Comparison of ENCODE assay signal across 8 cellular contexts in genomic region chr7:66894463-66895080, GRCh38. TPM values are rescaled to one million over a fixed set of nuclear protein-coding genes. Genes with fewer than 3 reads are reported as not detected.
DNase-seq lines count a peak whose midpoint lies in the region; ATAC-seq, FAIRE-seq and TF ChIP-seq lines count a peak whose summit lies in the region.

No MANE protein-coding gene starts in this region.

- H3K36me3 ChIP-seq in vagina = no peaks in the 10 kb centered on the region

- H3K4me2 ChIP-seq in A549 = no peak overlapping the region

- no peak overlapping the region for H3K4me3 ChIP-seq in A549
- H3K4me3 ChIP-seq in fibroblast of the aortic adventitia (ENCODE audit: low read depth, low read length) = no peak overlapping the region
- H3K4me3 ChIP-seq in vagina = no peak overlapping the region

- WGBS in A549 (ENCODE audit: missing lambda C conversion rate) = 87% methylated on average over 5 of the region's 5 CpGs

- FAIRE-seq in A549 (lab: Jason Lieb, UNC) = no peak

- no peak for TF ChIP-seq POLR2A in A549 (IDR thresholded peaks at IDR 0.05; ENCODE audit: low read length)
- TF ChIP-seq POLR2A in vagina (IDR thresholded peaks at IDR 0.05) = no peak

- intact Hi-C loops in vagina (cut with DNase I) = no loop called here

- 0 out of 6 replicates have a peak, but pooled peaks of 1 of the 2 experiments have one; percentile 34 for ATAC-seq in A549
- ATAC-seq in HG02970 (IDR thresholded peaks at IDR 0.05; ENCODE audit: low FRiP score, unreplicated experiment) = no peak
- ATAC-seq in GM19463 (IDR thresholded peaks at IDR 0.05; ENCODE audit: unreplicated experiment) = no peak

- H3K9me3 ChIP-seq in A549 = no peaks in the 10 kb centered on the region
- no peaks in the 10 kb centered on the region for H3K9me3 ChIP-seq in vagina

- no peak for TF ChIP-seq EP300 in A549 (IDR thresholded peaks at IDR 0.05)

- TF ChIP-seq RAD21 in A549 (conservative IDR thresholded peaks at IDR 0.05 in 1 of 2, IDR thresholded peaks at IDR 0.05 in 1 of 2) = peak in 1 of 2 experiments; percentile 23; a peak in 1 of 5 replicates

- no peak overlapping the region for H3K27ac ChIP-seq in A549
- no peak overlapping the region for H3K27ac ChIP-seq in vagina

- CTCF ChIA-PET in A549 (lab: Yijun Ruan, JAX) = interaction anchor here (0.6 to 1.3 kb wide), 4 partner anchors 11 to 979 kb away, joined by 3 read pairs; no protein-coding TSS in a partner anchor
- CTCF ChIA-PET in GM10248 (lab: Yijun Ruan, JAX) = interaction anchor here (0.7 to 2.7 kb wide), 18 partner anchors 9 to 864 kb away, joined by 3 to 11 read pairs (median 3); partner anchors contain the start of gene TMEM248

- TF ChIP-seq CTCF in A549 (IDR thresholded peaks at IDR 0.05) = no peak
- peak; percentile 34 for TF ChIP-seq CTCF in GM10248 (IDR thresholded peaks at IDR 0.05; ENCODE audit: control extremely low read depth, extremely low read depth, low read depth, missing control alignments)
- no peak for TF ChIP-seq CTCF in fibroblast of the aortic adventitia (IDR thresholded peaks at IDR 0.05; ENCODE audit: insufficient read depth, low read length)
- no peak for TF ChIP-seq CTCF in vagina (IDR thresholded peaks at IDR 0.05)

- DNase-seq in A549 (ENCODE audit: low read depth in 1 of 2, low spot score in 1 of 2) (no peak), GM10248 (ENCODE audit: extremely low spot score) (no peak), RKO (ENCODE audit: low spot score) (peak; percentile 35), fibroblast of the aortic adventitia (ENCODE audit: low read depth) (peak; percentile 40), vagina (ENCODE audit: extremely low spot score in 2 of 2) (no peak)
- DNase-seq in stimulated activated CD4-positive, alpha-beta T cell treated with anti-CD3 and anti-CD28 coated beads, Interleukin-2, amount 100 ng/mL, for 24 hours = no peak

- POLR2A ChIA-PET in A549 (lab: Yijun Ruan, JAX) = no interaction called here
- POLR2A ChIA-PET in GM10248 (lab: Yijun Ruan, JAX) = no interaction called here

- no peaks in the 10 kb centered on the region for H3K27me3 ChIP-seq in vagina

- H3K4me1 ChIP-seq in A549 = no peaks in the 10 kb centered on the region
- no peaks in the 10 kb centered on the region for H3K4me1 ChIP-seq in vagina

TF ChIP-seq in A549, 52 proteins besides CTCF, POLR2A, EP300 and RAD21:
- no peak for TF ChIP-seq ZFP36 (IDR thresholded peaks at IDR 0.05; ENCODE audit: borderline replicate concordance, partially characterized antibody)
- TF ChIP-seq REST (IDR thresholded peaks at IDR 0.05) = peak; percentile 72; the same call in 1 of the 2 replicates
TF ChIP-seq in A549: peak in this region for 1.

RNA-seq across cellular contexts. Expression of gene TMEM248, which starts 26.5 kb away (rescaled TPM):
- polyA plus RNA-seq in A549 (2011; rRNA removed) (128 and 139 TPM in 2 replicates), A549 (2017; fragmentation: RNase III; extraction: RNeasy Plus Mini Kit Qiagen cat#74134 plus additional on column Dnase treatment) (53.7 to 57.4 TPM (median 55.3 TPM) in 3 replicates)
- 169 and 196 TPM in 2 replicates for polyA plus RNA-seq in A549 (2012; cell fraction: cytosol; rRNA removed)
- 106 and 138 TPM in 2 replicates for polyA plus RNA-seq in A549 (2012; cell fraction: nucleus; rRNA removed)
- polyA minus RNA-seq in A549 (2011; rRNA and poly(A)+ RNA removed) = 304 and 345 TPM in 2 replicates
- total RNA-seq in fibroblast of the aortic adventitia (ENCODE audit: low replicate concordance) (39.7 and 104 TPM in 2 replicates), vagina (59.7 TPM)

Comparison
In these comparisons a context has a peak if more than half of its experiments do, and no peak if none do; other contexts are left out.
1. DNase-seq: peak in RKO (single experiment) and fibroblast of the aortic adventitia (single experiment); none in A549 (0 of 2), GM10248 (single experiment), vagina (0 of 2) and stimulated activated CD4-positive, alpha-beta T cell treated with anti-CD3 and anti-CD28 coated beads, Interleukin-2, amount 100 ng/mL, for 24 hours (0 of 2).